8 cellular contexts compared by ENCODE assay signal in the genomic region with DNA sequence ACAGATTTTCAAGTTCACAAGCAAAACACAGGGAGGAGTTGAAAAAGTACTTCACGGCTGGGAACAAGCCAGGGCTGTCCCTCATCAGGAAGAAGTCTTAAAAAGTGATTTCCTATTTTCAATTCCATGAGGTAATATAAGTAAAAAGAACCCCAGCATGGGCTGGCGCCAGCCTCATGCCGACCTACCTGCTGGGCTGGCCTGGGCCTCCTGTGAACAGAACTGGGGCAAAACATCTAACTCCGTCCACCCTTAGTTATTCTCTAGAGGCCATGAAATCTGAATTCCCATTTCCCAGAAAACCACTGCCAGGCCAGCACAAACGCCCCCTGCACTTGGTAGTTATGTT.
DNase-seq lines count a peak whose midpoint lies in the region; ATAC-seq and TF ChIP-seq lines count a peak whose summit lies in the region.

No MANE protein-coding gene starts in this region.

- H3K9me3 ChIP-seq in CD8-positive, alpha-beta memory T cell (ENCODE audit: low read length) = no peaks in the 10 kb centered on the region
- no peaks in the 10 kb centered on the region for H3K9me3 ChIP-seq in SU-DHL-6 (ENCODE audit: insufficient read depth, low read length)
- H3K9me3 ChIP-seq in fibroblast of lung (ENCODE audit: control insufficient read depth, insufficient read depth, low read depth, low read length) = no peaks in the 10 kb centered on the region

- H2AFZ ChIP-seq in SU-DHL-6 (ENCODE audit: low read depth, low read length, severe bottlenecking) (peak overlapping the region; percentile 22), fibroblast of lung (ENCODE audit: low read length) (no peak overlapping the region)

- peaks cover 0 to 8% of the 10 kb centered on the region in 2 donors for H3K27me3 Mint-ChIP-seq in CD8-positive, alpha-beta memory T cell

- peak overlapping the region; percentile 44 for H3K4me3 ChIP-seq in CD8-positive, alpha-beta memory T cell (ENCODE audit: low read length)
- H3K4me3 ChIP-seq in SU-DHL-6 (ENCODE audit: insufficient read depth, low read length, poor library complexity, severe bottlenecking) (peak overlapping the region; percentile 11), fibroblast of lung (replicated peaks in 1 of 4; ENCODE audit: control extremely low read depth in 1 of 4, insufficient read depth in 1 of 4, low read depth in 3 of 4, low read length in 4 of 4) (no peak overlapping the region)

- H3F3A ChIP-seq in SU-DHL-6 (ENCODE audit: insufficient read depth) = peaks cover 35% of the 10 kb centered on the region

- H3K27ac Mint-ChIP-seq in CD8-positive, alpha-beta memory T cell = peak overlapping the region; percentile 97 to 100 (median 100)

- TF ChIP-seq CTCF in SU-DHL-6 (IDR thresholded peaks at IDR 0.05; ENCODE audit: insufficient read depth, low read length, poor library complexity, severe bottlenecking) (no peak), fibroblast of lung (conservative IDR thresholded peaks at IDR 0.05 in 1 of 2, IDR thresholded peaks at IDR 0.05 in 1 of 2; ENCODE audit: low read depth in 1 of 2, low read length in 2 of 2) (no peak)

- peaks cover 0 to 2% (median 0%) of the 10 kb centered on the region in 5 donors for H3K9me3 Mint-ChIP-seq in CD8-positive, alpha-beta memory T cell

- CTCF ChIA-PET in CD8-positive, alpha-beta memory T cell (lab: Charles Lee) = interaction anchor here (0.8 to 7.5 kb wide), 17 partner anchors 8 to 209 kb away, joined by 3 to 75 read pairs (median 5); partner anchors contain the start of genes POLR1A, PTCD3 and ST3GAL5

- H4K20me1 ChIP-seq in SU-DHL-6 (ENCODE audit: low read depth, low read length) = no peaks in the 10 kb centered on the region
- H4K20me1 ChIP-seq in fibroblast of lung (ENCODE audit: control insufficient read depth, extremely low read depth, insufficient read depth, low read length) = no peaks in the 10 kb centered on the region

- no peak for DNase-seq in CD8-positive, alpha-beta memory T cell
- DNase-seq in fibroblast of lung (ENCODE audit: low read depth in 2 of 2) (no peak), sciatic nerve (ENCODE audit: low spot score) (no peak), medulla oblongata (ENCODE audit: extremely low spot score) (no peak), cerebellar cortex (ENCODE audit: low spot score) (no peak)

- intact Hi-C loops in sciatic nerve (cut with DNase I) = no loop called here

- POLR2A ChIA-PET in CD8-positive, alpha-beta memory T cell (lab: Charles Lee) = interaction anchor here (1.0 to 4.1 kb wide), 7 partner anchors 12 to 709 kb away, joined by 3 to 26 read pairs (median 8); partner anchors contain the start of genes ST3GAL5 and TGOLN2

- H3K4me1 Mint-ChIP-seq in CD8-positive, alpha-beta memory T cell = peaks cover 82 to 85% (median 85%) of the 10 kb centered on the region in 3 donors

- H3K79me2 ChIP-seq in SU-DHL-6 (ENCODE audit: insufficient read depth, low read length) (no peaks in the 10 kb centered on the region), fibroblast of lung (ENCODE audit: control insufficient read depth, insufficient read depth, low read length) (no peaks in the 10 kb centered on the region)

- H3K9me2 ChIP-seq in SU-DHL-6 (replicated peaks; ENCODE audit: insufficient read depth, low read length) = no peaks in the 10 kb centered on the region

- peaks cover 7% of the 10 kb centered on the region for H3K36me3 ChIP-seq in CD8-positive, alpha-beta memory T cell (ENCODE audit: insufficient read depth, low read length)
- H3K36me3 ChIP-seq in SU-DHL-6 (ENCODE audit: low read length) = no peaks in the 10 kb centered on the region
- H3K36me3 ChIP-seq in fibroblast of lung (ENCODE audit: control insufficient read depth, insufficient read depth, low read length) = peaks cover 34% of the 10 kb centered on the region

- H3K27me3 ChIP-seq in CD8-positive, alpha-beta memory T cell (ENCODE audit: insufficient read depth, low read length, poor library complexity, severe bottlenecking) = no peaks in the 10 kb centered on the region
- H3K27me3 ChIP-seq in SU-DHL-6 (ENCODE audit: low read length) = no peaks in the 10 kb centered on the region
- no peaks in the 10 kb centered on the region for H3K27me3 ChIP-seq in fibroblast of lung (ENCODE audit: control insufficient read depth, insufficient read depth, low read length)

- H3K36me3 Mint-ChIP-seq in CD8-positive, alpha-beta memory T cell = peaks cover 5 to 32% (median 6%) of the 10 kb centered on the region in 3 donors

- ATAC-seq in sciatic nerve (peak; percentile 6), GM18868 (IDR thresholded peaks at IDR 0.05; ENCODE audit: unreplicated experiment) (no peak), GM21619 (IDR thresholded peaks at IDR 0.05; ENCODE audit: unreplicated experiment) (no peak)

- peak overlapping the region; percentile 68 to 96 (median 85) for H3K4me3 Mint-ChIP-seq in CD8-positive, alpha-beta memory T cell

- peak overlapping the region; percentile 56 for H3K9ac ChIP-seq in SU-DHL-6 (ENCODE audit: low read length)
- H3K9ac ChIP-seq in fibroblast of lung (ENCODE audit: insufficient read depth, low read length) = no peak overlapping the region

- H3K4me1 ChIP-seq in CD8-positive, alpha-beta memory T cell (ENCODE audit: insufficient read depth, low read length) = peaks cover 90% of the 10 kb centered on the region
- H3K4me1 ChIP-seq in fibroblast of lung (ENCODE audit: control insufficient read depth, extremely low read depth, insufficient read depth, low read length) = peaks cover 32% of the 10 kb centered on the region

- H3K4me2 ChIP-seq in SU-DHL-6 (ENCODE audit: low read depth, low read length, poor library complexity, severe bottlenecking) (peak overlapping the region; percentile 80), fibroblast of lung (ENCODE audit: extremely low read depth, insufficient read depth, low read length) (peak overlapping the region; percentile 11)

- peak overlapping the region; percentile 78 for H3K27ac ChIP-seq in CD8-positive, alpha-beta memory T cell (ENCODE audit: low read depth, low read length)
- H3K27ac ChIP-seq in SU-DHL-6 (ENCODE audit: low read depth, low read length) (peak overlapping the region; percentile 99), fibroblast of lung (ENCODE audit: insufficient read depth, low read length) (peak overlapping the region; percentile 64)

Comparison
In these comparisons a context has a peak if more than half of its experiments do, and no peak if none do; other contexts are left out.
1. H3K4me3 ChIP-seq: peak in CD8-positive, alpha-beta memory T cell (single experiment) and SU-DHL-6 (single experiment); none in fibroblast of lung (0 of 4).
2. Peak in every context shown above with its lines, with median percentiles within 50 percentile points of each other: H3K27ac ChIP-seq.